ENCODE assay signal across 25 cellular contexts in genomic region chr4:38688676-38689355, GRCh38. TPM values are rescaled to one million over a fixed set of nuclear protein-coding genes. Genes with fewer than 3 reads are reported as not detected.
A peak's percentile ranks its signal among the peaks of the same experiment; 100 is the strongest.
DNase-seq lines count a peak whose midpoint lies in the region; ATAC-seq, FAIRE-seq and TF ChIP-seq lines count a peak whose summit lies in the region.
"Had no signal": no experiment of that assay in that cellular context is flagged by ENCODE, and none has a peak within 500 bp of the region (broad histone marks: within the 10 kb centered on the region; RNA-seq: fewer than 3 reads in every experiment).

No MANE protein-coding gene starts in this region.

- H2AFZ ChIP-seq in endothelial cell of umbilical vein (ENCODE audit: low read depth, low read length), result no peak overlapping the region

- H3K36me3 Mint-ChIP-seq in natural killer cell treated with Interleukin-12 subunit alpha and Interleukin-12 subunit beta and Interleukin-15 and Interleukin-18, amount 100 ng/mL, for 72 hours, result peaks cover 33% of the 10 kb centered on the region

- intact Hi-C loops in endothelial cell of umbilical vein (cut with micrococcal nuclease), result no loop called here

- peak overlapping the region; percentile 67 to 77 for H3K27ac Mint-ChIP-seq in natural killer cell treated with Interleukin-12 subunit alpha and Interleukin-12 subunit beta and Interleukin-15 and Interleukin-18, amount 100 ng/mL, for 72 hours
- H3K27ac Mint-ChIP-seq: activated B cell treated with CpG ODN at 0.5 μM for 24 hours; activated naive CD8-positive, alpha-beta T cell treated with anti-CD3 and anti-CD28 coated beads, Interleukin-2, amount 10 ng/mL, durations not matched to agents 7 days and 5 days; progenitor cell of endocrine pancreas; stimulated activated naive B cell treated with anti-CD40 and anti-IgM and Interleukin-4, amounts not matched to agents 10 μg/mL and 1 μg/mL and 100 μg/mL, for 72 hours had no signal

- no peaks in the 10 kb centered on the region for H3K27me3 ChIP-seq in MG63
- no peaks in the 10 kb centered on the region for H3K27me3 ChIP-seq in endothelial cell of umbilical vein (ENCODE audit: control insufficient read depth in 2 of 2, insufficient read depth in 2 of 2, low read length in 2 of 2)
- H3K27me3 ChIP-seq: neutrophil had no signal

- H3K27ac ChIP-seq in endothelial cell of umbilical vein (ENCODE audit: insufficient read depth, low read depth, low read length), result peak overlapping the region; percentile 23
- H3K27ac ChIP-seq: C4-2B, neutrophil had no signal

- BruUV-seq in endothelial cell of umbilical vein (replicated peaks; lab: Mats Ljungman, UMichigan), result no TSS peak

- CTCF ChIA-PET in endothelial cell of umbilical vein (lab: Charles Lee), result interaction anchor here (0.6 to 5.2 kb wide), 6 partner anchors 12 to 509 kb away, joined by 3 to 40 read pairs (median 4); no protein-coding TSS in a partner anchor

- peak overlapping the region; percentile 26 for H3K4me2 ChIP-seq in endothelial cell of umbilical vein (ENCODE audit: insufficient read depth, low read length)

- POLR2A ChIA-PET in endothelial cell of umbilical vein (lab: Charles Lee), result interaction anchor here (1.9 kb wide), 1 partner anchor 22 kb away, joined by 5 read pairs; no protein-coding TSS in a partner anchor

- H3K9me3 ChIP-seq in MG63 (no peaks in the 10 kb centered on the region), endothelial cell of umbilical vein (replicated peaks; ENCODE audit: control insufficient read depth, insufficient read depth, low read length) (no peaks in the 10 kb centered on the region)
- H3K9me3 ChIP-seq: neutrophil had no signal

- H3K27me3 Mint-ChIP-seq in natural killer cell treated with Interleukin-12 subunit alpha and Interleukin-12 subunit beta and Interleukin-15 and Interleukin-18, amount 100 ng/mL, for 72 hours, result no peaks in the 10 kb centered on the region
- H3K27me3 Mint-ChIP-seq: activated B cell treated with CpG ODN at 0.5 μM for 24 hours; activated naive CD8-positive, alpha-beta T cell treated with anti-CD3 and anti-CD28 coated beads, Interleukin-2, amount 10 ng/mL, durations not matched to agents 7 days and 5 days; progenitor cell of endocrine pancreas; stimulated activated naive B cell treated with anti-CD40 and anti-IgM and Interleukin-4, amounts not matched to agents 10 μg/mL and 1 μg/mL and 100 μg/mL, for 72 hours had no signal

- no peaks in the 10 kb centered on the region for H3K9me3 Mint-ChIP-seq in natural killer cell treated with Interleukin-12 subunit alpha and Interleukin-12 subunit beta and Interleukin-15 and Interleukin-18, amount 100 ng/mL, for 72 hours
- H3K9me3 Mint-ChIP-seq: activated B cell treated with CpG ODN at 0.5 μM for 24 hours; activated naive CD8-positive, alpha-beta T cell treated with anti-CD3 and anti-CD28 coated beads, Interleukin-2, amount 10 ng/mL, durations not matched to agents 7 days and 5 days; activated T-cell treated with anti-CD3 and anti-CD28 coated beads, Interleukin-2, amount 50 U/mL, for 72 hours had no signal

- no peaks in the 10 kb centered on the region for H3K9me1 ChIP-seq in endothelial cell of umbilical vein (replicated peaks; ENCODE audit: control insufficient read depth, extremely low read depth, insufficient read depth, low read length)

- no peak for TF ChIP-seq POLR2A in endothelial cell of umbilical vein (IDR thresholded peaks at IDR 0.05; ENCODE audit: low read depth, low read length)

- peaks cover 32% of the 10 kb centered on the region for H3K4me1 ChIP-seq in endothelial cell of umbilical vein (ENCODE audit: control insufficient read depth, extremely low read depth, insufficient read depth, low read length)

- FAIRE-seq in endothelial cell of umbilical vein (lab: Jason Lieb, UNC), result peak; percentile 76
- FAIRE-seq: H54, kidney had no signal

- no peak for TF ChIP-seq CTCF in endothelial cell of umbilical vein (IDR thresholded peaks at IDR 0.05; ENCODE audit: extremely low read depth in 1 of 2, insufficient read depth in 1 of 2, low read depth in 1 of 2, low read length in 2 of 2)

- H3K4me3 ChIP-seq in MG63 (no peak overlapping the region), endothelial cell of umbilical vein (replicated peaks in 1 of 3; ENCODE audit: insufficient read depth in 1 of 3, low read depth in 1 of 3, low read length in 3 of 3) (no peak overlapping the region)

- H3K79me2 ChIP-seq in endothelial cell of umbilical vein (ENCODE audit: control insufficient read depth, insufficient read depth, low read length), result peaks cover 39% of the 10 kb centered on the region

- H3K4me3 Mint-ChIP-seq in natural killer cell treated with Interleukin-12 subunit alpha and Interleukin-12 subunit beta and Interleukin-15 and Interleukin-18, amount 100 ng/mL, for 72 hours, result no peak overlapping the region
- H3K4me3 Mint-ChIP-seq: activated B cell treated with CpG ODN at 0.5 μM for 24 hours; activated naive CD8-positive, alpha-beta T cell treated with anti-CD3 and anti-CD28 coated beads, Interleukin-2, amount 10 ng/mL, durations not matched to agents 7 days and 5 days; activated T-cell treated with anti-CD3 and anti-CD28 coated beads, Interleukin-2, amount 50 U/mL, for 72 hours; stimulated activated naive B cell treated with anti-CD40 and anti-IgM and Interleukin-4, amounts not matched to agents 10 μg/mL and 1 μg/mL and 100 μg/mL, for 72 hours had no signal

- peaks cover 71% of the 10 kb centered on the region for H3K36me3 ChIP-seq in MG63
- H3K36me3 ChIP-seq in endothelial cell of umbilical vein (ENCODE audit: control insufficient read depth in 2 of 2, extremely low read depth in 1 of 2, insufficient read depth in 2 of 2, low read length in 2 of 2), result peaks cover 22 to 29% of the 10 kb centered on the region in 2 experiments

- H3K9ac ChIP-seq in endothelial cell of umbilical vein (replicated peaks; ENCODE audit: extremely low read depth, insufficient read depth, low read length), result no peak overlapping the region

- dilution Hi-C loops in endothelial cell of umbilical vein (cut with MboI; ENCODE audit: extremely low pct_ligation_motif_present, low sequenced_read_pairs), result no loop called here

- no peak for ATAC-seq in natural killer cell treated with Interleukin-12 subunit alpha and Interleukin-12 subunit beta and Interleukin-15 and Interleukin-18, amount 100 ng/mL, for 72 hours
- no peak for ATAC-seq in HG03457 (IDR thresholded peaks at IDR 0.05; ENCODE audit: unreplicated experiment)
- ATAC-seq: Panc1; stimulated activated naive B cell treated with anti-CD40 and anti-IgM and Interleukin-4, amounts not matched to agents 10 μg/mL and 1 μg/mL and 100 μg/mL, for 72 hours had no signal

- DNase-seq in Daoy (ENCODE audit: low read depth) (peak; percentile 12), MG63 (peak; percentile 37), endothelial cell of umbilical vein (ENCODE audit: low read depth, low spot score) (peak; percentile 79), COLO829 (ENCODE audit: low spot score) (no peak), DMS53 (lab: John Stamatoyannopoulos, UW) (no peak)
- DNase-seq in natural killer cell treated with Interleukin-12 subunit alpha and Interleukin-12 subunit beta and Interleukin-15 and Interleukin-18, amount 100 ng/mL, for 72 hours (ENCODE audit: low spot score), result no peak
- DNase-seq: activated B cell treated with CpG ODN at 0.5 μM for 24 hours; activated CD4-positive, alpha-beta T cell treated with anti-CD3 and anti-CD28 coated beads, Interleukin-2, amount 50 U/mL, for 1 hour; activated naive CD8-positive, alpha-beta T cell treated with anti-CD3 and anti-CD28 coated beads, Interleukin-2, amount 10 ng/mL, durations not matched to agents 7 days and 5 days; activated T-cell treated with anti-CD3 and anti-CD28 coated beads, Interleukin-2, amount 50 U/mL, for 72 hours; effector CD4-positive, alpha-beta T cell; erythroblast; head of caudate nucleus; kidney; NCI-H1105 treated with DMSO at 0.1 percent for 48 hours; NCI-H1930; SIG-M5; stimulated activated CD4-positive, alpha-beta T cell treated with anti-CD3 and anti-CD28 coated beads, Interleukin-15, amount 100 ng/mL, for 24 hours; stimulated activated naive B cell treated with anti-CD40 and anti-IgM and Interleukin-4, amounts not matched to agents 10 μg/mL and 1 μg/mL and 100 μg/mL, for 72 hours had no signal

- H4K20me1 ChIP-seq in endothelial cell of umbilical vein (replicated peaks; ENCODE audit: control insufficient read depth, extremely low read depth, insufficient read depth, low read length), result no peaks in the 10 kb centered on the region

- H3K4me1 Mint-ChIP-seq in natural killer cell treated with Interleukin-12 subunit alpha and Interleukin-12 subunit beta and Interleukin-15 and Interleukin-18, amount 100 ng/mL, for 72 hours (ENCODE audit: low read depth in 2 of 2), result peaks cover 56 to 70% of the 10 kb centered on the region in 2 donors

TF ChIP-seq in endothelial cell of umbilical vein, 7 proteins besides CTCF, POLR2A, EP300 and RAD21:
- TF ChIP-seq EZH2 (IDR thresholded peaks at IDR 0.05; ENCODE audit: borderline replicate concordance, low read depth, low read length, severe bottlenecking) (no peak), FOS (IDR thresholded peaks at IDR 0.05; ENCODE audit: borderline replicate concordance, insufficient read depth, low read length) (peak; percentile 32), POLR2AphosphoS5 (IDR thresholded peaks at IDR 0.05; ENCODE audit: insufficient read depth, low read depth, low read length) (peak; percentile 69), MYC (IDR thresholded peaks at IDR 0.05; ENCODE audit: low read depth, low read length) (peak; percentile 7), JUN (IDR thresholded peaks at IDR 0.05; ENCODE audit: borderline replicate concordance, insufficient read depth, insufficient read length, low read depth) (peak; percentile 32), GATA2 (IDR thresholded peaks at IDR 0.05; ENCODE audit: insufficient read depth, insufficient read length, low read depth, low read length) (peak; percentile 73)
- TF ChIP-seq, protein P1, sequence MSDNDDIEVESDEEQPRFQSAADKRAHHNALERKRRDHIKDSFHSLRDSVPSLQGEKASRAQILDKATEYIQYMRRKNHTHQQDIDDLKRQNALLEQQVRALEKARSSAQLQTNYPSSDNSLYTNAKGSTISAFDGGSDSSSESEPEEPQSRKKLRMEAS (IDR thresholded peaks at IDR 0.05; ENCODE audit: insufficient read depth, insufficient read length), result no peak
TF ChIP-seq in endothelial cell of umbilical vein: peak in this region for 5.

RNA-seq across cellular contexts. Expression of gene KLF3, which starts 24.8 kb away (rescaled TPM):
- 5.0 and 5.5 TPM in 2 replicates for total RNA-seq in Daoy (2014; rRNA removed; shearing (Covaris generic))
- total RNA-seq in MG63 (2014; rRNA removed; shearing (Covaris generic); ENCODE audit: low replicate concordance), result 1.9 and 4.1 TPM in 2 replicates
- 50.5 and 51.8 TPM in 2 replicates for total RNA-seq in endothelial cell of umbilical vein
- 23.7 and 27.7 TPM in 2 replicates for polyA plus RNA-seq in endothelial cell of umbilical vein
- 23.0 and 24.0 TPM in 2 replicates for polyA plus RNA-seq in endothelial cell of umbilical vein (2011; cell fraction: cytosol; rRNA removed)
- polyA plus RNA-seq in endothelial cell of umbilical vein (2011; cell fraction: nucleus; rRNA removed), result 60.4 and 62.4 TPM in 2 replicates
- polyA plus RNA-seq in endothelial cell of umbilical vein (2012), result 22.7 and 26.3 TPM in 2 replicates
- 80.9 and 81.2 TPM in 2 replicates for polyA minus RNA-seq in endothelial cell of umbilical vein
- 11.0 TPM for polyA minus RNA-seq in endothelial cell of umbilical vein (2011; cell fraction: cytosol; rRNA and poly(A)+ RNA removed)
- 203 and 233 TPM in 2 replicates for polyA minus RNA-seq in endothelial cell of umbilical vein (2011; cell fraction: nucleus; rRNA and poly(A)+ RNA removed)
- total RNA-seq in natural killer cell treated with Interleukin-12 subunit alpha and Interleukin-12 subunit beta and Interleukin-15 and Interleukin-18, amount 100 ng/mL, for 72 hours, result 10 to 100 TPM; 68.6 to 68.9 TPM

Comparison
In these comparisons a context has a peak if more than half of its experiments do, and no peak if none do; other contexts are left out.
1. DNase-seq: peak in Daoy (single experiment), MG63 (single experiment) and endothelial cell of umbilical vein (single experiment); none in natural killer cell treated with Interleukin-12 subunit alpha and Interleukin-12 subunit beta and Interleukin-15 and Interleukin-18, amount 100 ng/mL, for 72 hours (single experiment), COLO829 (single experiment) and DMS53 (single experiment).